Comparison of ENCODE assay signal across 6 cellular contexts in genomic region chr22:10777733-10778132, GRCh38.
DNase-seq lines count a peak whose midpoint lies in the region; ATAC-seq and TF ChIP-seq lines count a peak whose summit lies in the region.
"Not testable (repeated sequence)": the region's sequence is repeated elsewhere in the genome, so short reads cannot be mapped to it uniquely, and the experiment has no call there.

No MANE protein-coding gene starts in this region.

- not testable (repeated sequence) for H3K36me3 ChIP-seq in esophagus muscularis mucosa, gastroesophageal sphincter, upper lobe of right lung

- peak; percentile 15 for ATAC-seq in gastroesophageal sphincter
- peak; percentile 8 for ATAC-seq in upper lobe of right lung

- intact Hi-C loops in activated CD4-positive, alpha-beta T cell treated with anti-CD3 and anti-CD28 coated beads, Interleukin-2, amount 10 ng/mL, durations not matched to agents 24 days and 14 days (cut with micrococcal nuclease); esophagus muscularis mucosa (cut with DNase I); upper lobe of right lung (cut with DNase I): not testable (repeated sequence)

- H3K4me3 ChIP-seq in esophagus muscularis mucosa, gastroesophageal sphincter, upper lobe of right lung: not testable (repeated sequence)

- H3K4me1 ChIP-seq in esophagus muscularis mucosa, gastroesophageal sphincter, upper lobe of right lung: not testable (repeated sequence)

- not testable (repeated sequence) for H3K27me3 Mint-ChIP-seq in activated CD4-positive, alpha-beta T cell treated with anti-CD3 and anti-CD28 coated beads, Interleukin-2, amount 10 ng/mL, durations not matched to agents 24 days and 14 days

- H3K9me3 ChIP-seq in esophagus muscularis mucosa, result peaks cover 0 to 13% (median 3%) of the 10 kb centered on the region in 4 donors
- H3K9me3 ChIP-seq in gastroesophageal sphincter, upper lobe of right lung: not testable (repeated sequence)

- peaks cover 45% of the 10 kb centered on the region for H3K9me3 Mint-ChIP-seq in activated CD4-positive, alpha-beta T cell treated with anti-CD3 and anti-CD28 coated beads, Interleukin-2, amount 10 ng/mL, durations not matched to agents 24 days and 14 days

- TF ChIP-seq CTCF in esophagus muscularis mucosa (IDR thresholded peaks at IDR 0.05); gastroesophageal sphincter (IDR thresholded peaks at IDR 0.05); upper lobe of right lung (IDR thresholded peaks at IDR 0.05): not testable (repeated sequence)

- not testable (repeated sequence) for TF ChIP-seq POLR2A in esophagus muscularis mucosa (IDR thresholded peaks at IDR 0.05; ENCODE audit: low read depth); gastroesophageal sphincter (IDR thresholded peaks at IDR 0.05)

- not testable (repeated sequence) for H3K36me3 Mint-ChIP-seq in activated CD4-positive, alpha-beta T cell treated with anti-CD3 and anti-CD28 coated beads, Interleukin-2, amount 10 ng/mL, durations not matched to agents 24 days and 14 days (ENCODE audit: low read depth)

- not testable (repeated sequence) for TF ChIP-seq EP300 in esophagus muscularis mucosa (IDR thresholded peaks at IDR 0.05); gastroesophageal sphincter (IDR thresholded peaks at IDR 0.05)

- H3K4me3 Mint-ChIP-seq in activated CD4-positive, alpha-beta T cell treated with anti-CD3 and anti-CD28 coated beads, Interleukin-2, amount 10 ng/mL, durations not matched to agents 24 days and 14 days, result not testable (repeated sequence)

- peak; percentile 7 for DNase-seq in AG20443 (ENCODE audit: low spot score)
- peak; percentile 1 for DNase-seq in GM03348 (ENCODE audit: low spot score)
- peak; percentile 54 for DNase-seq in activated CD4-positive, alpha-beta T cell treated with anti-CD3 and anti-CD28 coated beads, Interleukin-2, amount 10 ng/mL, durations not matched to agents 24 days and 14 days
- DNase-seq in esophagus muscularis mucosa (ENCODE audit: extremely low spot score), result peak; percentile 90
- not testable (repeated sequence) for DNase-seq in upper lobe of right lung

- not testable (repeated sequence) for H3K4me1 Mint-ChIP-seq in activated CD4-positive, alpha-beta T cell treated with anti-CD3 and anti-CD28 coated beads, Interleukin-2, amount 10 ng/mL, durations not matched to agents 24 days and 14 days

- H3K27ac ChIP-seq in esophagus muscularis mucosa (replicated peaks in 1 of 4); gastroesophageal sphincter; upper lobe of right lung: not testable (repeated sequence)

- H3K27me3 ChIP-seq in esophagus muscularis mucosa, gastroesophageal sphincter, upper lobe of right lung: not testable (repeated sequence)

- 73% methylated on average over 11 of the region's 11 CpGs for WGBS in esophagus muscularis mucosa
- 67 to 68% methylated on average over 11 of the region's 11 CpGs for WGBS in gastroesophageal sphincter (ENCODE audit: low coverage in 1 of 2), 2 donors

- H3K27ac Mint-ChIP-seq in activated CD4-positive, alpha-beta T cell treated with anti-CD3 and anti-CD28 coated beads, Interleukin-2, amount 10 ng/mL, durations not matched to agents 24 days and 14 days, result not testable (repeated sequence)
